19 cellular contexts compared by ENCODE assay signal in genomic region chr13:85675508-85675907, GRCh38.
"Had no signal": no experiment of that assay in that cellular context is flagged by ENCODE, and none has a peak within 500 bp of the region (broad histone marks: within the 10 kb centered on the region; RNA-seq: fewer than 3 reads in every experiment).

No MANE protein-coding gene starts in this region.

- DNase-seq: KBM-7, MG63, NCI-H1092, NCI-H1105 treated with DMSO at 0.1 percent for 48 hours, NCI-H1417 treated with DMSO at 0.1 percent for 48 hours, NCI-H1694 treated with DMSO at 0.1 percent for 48 hours, NCI-H1930, NCI-H2081, NCI-H2107, NCI-H345, NCI-H446 treated with DMSO at 0.1 percent for 48 hours, NCI-H510A treated with DMSO at 0.1 percent for 48 hours, NCI-H526, Right ventricle myocardium superior, RPMI8226, SIG-M5 had no signal

- H3K4me3 ChIP-seq: MG63, SJSA1, SK-N-MC had no signal

- H3K27me3 ChIP-seq: MG63, SJSA1 had no signal

- H3K36me3 ChIP-seq: MG63, SJSA1 had no signal

- H3K9me3 ChIP-seq: SJSA1 had no signal

- H3K27ac ChIP-seq: HL-60, SJSA1, SK-N-MC had no signal

- H3K4me1 ChIP-seq: SJSA1 had no signal
